Comparison of ENCODE assay signal across 27 cellular contexts in genomic region chr2:29405707-29406106, GRCh38.
"Had no signal": no experiment of that assay in that cellular context is flagged by ENCODE, and none has a peak within 500 bp of the region (broad histone marks: within the 10 kb centered on the region; RNA-seq: fewer than 3 reads in every experiment).

No MANE protein-coding gene starts in this region.

- H3K27ac ChIP-seq: adrenal gland, cardiac muscle cell, esophagus muscularis mucosa, left ventricle myocardium inferior, upper lobe of left lung, vagina had no signal

- H3K4me1 ChIP-seq: adrenal gland, esophagus muscularis mucosa, left ventricle myocardium inferior, upper lobe of left lung, vagina had no signal

- H3K27me3 ChIP-seq: adrenal gland, cardiac muscle cell, esophagus muscularis mucosa, upper lobe of left lung, vagina had no signal

- DNase-seq: activated CD4-positive, alpha-beta T cell treated with anti-CD3 and anti-CD28 coated beads for 36 hours; activated CD4-positive, alpha-beta T cell treated with anti-CD3 and anti-CD28 coated beads, Interleukin-2, amount 50 U/mL, for 4 hours; activated CD4-positive, CD25-positive, alpha-beta regulatory T cell; activated CD8-positive, alpha-beta memory T cell treated with anti-CD3 and anti-CD28 coated beads for 24 hours; activated effector memory CD4-positive, alpha-beta T cell treated with Interleukin-2 at 50 U/mL for 16 hours; activated naive CD4-positive, alpha-beta T cell treated with anti-CD3 and anti-CD28 coated beads for 36 hours; activated naive CD8-positive, alpha-beta T cell treated with anti-CD3 and anti-CD28 coated beads for 36 hours; adrenal gland; aorta; cerebellar nuclear complex; endodermal cell; foreskin melanocyte; islet precursor cell; left ventricle myocardium inferior; posterior cingulate gyrus; right cardiac atrium; stimulated activated CD4-positive, alpha-beta T cell treated with anti-CD3 and anti-CD28 coated beads, Interleukin-12 subunit alpha, Interleukin-12 subunit beta, amount 100 ng/mL, for 4 hours; stimulated activated CD4-positive, alpha-beta T cell treated with anti-CD3 and anti-CD28 coated beads, Interleukin-4, amount 100 ng/mL, for 4 hours; stimulated activated CD8-positive, alpha-beta memory T cell treated with anti-CD3 and anti-CD28 coated beads, Interleukin-4, amount 100 ng/mL, for 48 hours; stimulated activated naive CD8-positive, alpha-beta T cell treated with anti-CD3 and anti-CD28 coated beads, Interleukin-15, amount 100 ng/mL, for 72 hours; substantia nigra; T-cell; upper lobe of left lung had no signal

- H3K36me3 ChIP-seq: adrenal gland, cardiac muscle cell, esophagus muscularis mucosa, left ventricle myocardium inferior, upper lobe of left lung, vagina had no signal

- H3K9me3 ChIP-seq: adrenal gland, esophagus muscularis mucosa, left ventricle myocardium inferior, upper lobe of left lung, vagina had no signal

- H3K4me3 ChIP-seq: adrenal gland, cardiac muscle cell, esophagus muscularis mucosa, left ventricle myocardium inferior, lung, upper lobe of left lung, vagina had no signal
